Comparison of ENCODE assay signal across 8 cellular contexts in the genomic region with DNA sequence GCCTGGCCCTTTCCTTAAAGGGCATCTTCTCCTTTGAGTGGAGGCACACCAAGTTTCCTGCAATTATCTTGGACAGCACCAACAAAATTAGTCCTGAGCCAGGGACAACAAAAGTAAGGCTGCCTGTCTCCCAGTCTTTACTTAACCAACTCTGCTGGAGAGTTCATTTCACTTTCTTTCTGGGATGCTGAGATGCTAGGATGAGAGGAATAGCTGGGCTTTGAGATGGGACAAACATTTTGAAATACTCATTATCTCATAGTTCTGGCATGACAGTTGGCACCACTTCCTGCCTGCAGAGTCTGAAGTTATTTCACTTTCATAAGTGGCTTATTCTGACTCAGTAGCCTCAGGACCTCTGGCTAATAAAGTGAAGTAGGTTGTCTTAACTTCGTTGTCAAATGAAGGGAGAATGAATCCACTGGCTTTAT.
DNase-seq lines count a peak whose midpoint lies in the region; ATAC-seq and TF ChIP-seq lines count a peak whose summit lies in the region.

No MANE protein-coding gene starts in this region.

- H3K36me3 ChIP-seq in suprapubic skin = no peaks in the 10 kb centered on the region

- H3K9me3 Mint-ChIP-seq in CD14-positive monocyte = peaks cover 0 to 2% (median 0%) of the 10 kb centered on the region in 7 donors

- H3K4me1 Mint-ChIP-seq in CD14-positive monocyte (peaks cover 46% of the 10 kb centered on the region), T-helper 17 cell (peaks cover 29% of the 10 kb centered on the region)

- H3K9me3 ChIP-seq in T-helper 17 cell (ENCODE audit: control insufficient read depth, low read length, poor library complexity, severe bottlenecking) (no peaks in the 10 kb centered on the region), suprapubic skin (no peaks in the 10 kb centered on the region)

- intact Hi-C loops in CD14-positive monocyte (cut with micrococcal nuclease) = loop anchor here in 1 of 2 donors (5.0 kb wide), 2 partner anchors 79 to 96 kb away; no protein-coding TSS in a partner anchor

- H3K4me3 ChIP-seq in suprapubic skin = peak overlapping the region; percentile 72

- H3K36me3 Mint-ChIP-seq in CD14-positive monocyte (peaks cover 0 to 2% of the 10 kb centered on the region in 2 donors), T-helper 17 cell (ENCODE audit: low read depth) (peaks cover 2% of the 10 kb centered on the region)

- DNase-seq in CD14-positive monocyte (ENCODE audit: low spot score) (no peak), T-helper 17 cell (no peak), fibroblast of the conjunctiva (ENCODE audit: low read depth) (peak; percentile 87), suprapubic skin (ENCODE audit: low spot score in 2 of 2) (no peak), NCI-H2196 treated with DMSO at 0.1 percent for 48 hours (lab: John Stamatoyannopoulos, UW; ENCODE audit: unreplicated experiment) (no peak), NCI-H128 (lab: John Stamatoyannopoulos, UW; ENCODE audit: unreplicated experiment) (no peak)

- TF ChIP-seq EP300 in suprapubic skin (IDR thresholded peaks at IDR 0.05) = no peak

- H3K4me3 Mint-ChIP-seq in CD14-positive monocyte (peak overlapping the region in 1 of 2 donors; percentile 55), T-helper 17 cell (peak overlapping the region; percentile 96)

- peaks cover 4% of the 10 kb centered on the region for H3K27me3 ChIP-seq in suprapubic skin

- WGBS in suprapubic skin = 3% methylated on average over 1 of the region's 1 CpG

- H3K27ac ChIP-seq in suprapubic skin = peak overlapping the region; percentile 6

- peaks cover 21 to 31% (median 22%) of the 10 kb centered on the region in 3 donors for H3K27me3 Mint-ChIP-seq in CD14-positive monocyte (ENCODE audit: low read depth in 3 of 3)
- H3K27me3 Mint-ChIP-seq in T-helper 17 cell = peaks cover 5% of the 10 kb centered on the region

- peak overlapping the region in 4 of 7 donors; percentile 40 to 83 (median 60) for H3K27ac Mint-ChIP-seq in CD14-positive monocyte
- H3K27ac Mint-ChIP-seq in T-helper 17 cell = no peak overlapping the region

- ATAC-seq in GM19043 (IDR thresholded peaks at IDR 0.05; ENCODE audit: low read depth, unreplicated experiment) = peak; percentile 34
- ATAC-seq in HG03378 (IDR thresholded peaks at IDR 0.05; ENCODE audit: unreplicated experiment) = peak; percentile 72
- ATAC-seq in T-helper 17 cell = no peak

- TF ChIP-seq POLR2A in suprapubic skin (IDR thresholded peaks at IDR 0.05) = peak in 1 of 2 donors; percentile 28

- H3K4me1 ChIP-seq in suprapubic skin = peaks cover 39% of the 10 kb centered on the region

- TF ChIP-seq CTCF in CD14-positive monocyte (IDR thresholded peaks at IDR 0.05) (no peak), suprapubic skin (IDR thresholded peaks at IDR 0.05) (no peak)
